8 cellular contexts compared by ENCODE assay signal in genomic region chr5:98929123-98929981, GRCh38. TPM values are rescaled to one million over a fixed set of nuclear protein-coding genes. Genes with fewer than 3 reads are reported as not detected.
A peak's percentile ranks its signal among the peaks of the same experiment; 100 is the strongest.
DNase-seq lines count a peak whose midpoint lies in the region; ATAC-seq and TF ChIP-seq lines count a peak whose summit lies in the region.

No MANE protein-coding gene starts in this region.

- H3K79me2 ChIP-seq in fibroblast of lung (ENCODE audit: control insufficient read depth, insufficient read depth, low read length) = peaks cover 53% of the 10 kb centered on the region

- peaks cover 18% of the 10 kb centered on the region for H3K4me1 Mint-ChIP-seq in activated T-helper 17 cell treated with anti-CD3 and anti-CD28 coated beads, Interleukin-2, amount 50 U/mL, for 72 hours
- peaks cover 35 to 83% (median 70%) of the 10 kb centered on the region in 7 donors for H3K4me1 Mint-ChIP-seq in naive thymus-derived CD4-positive, alpha-beta T cell
- peaks cover 38% of the 10 kb centered on the region for H3K4me1 Mint-ChIP-seq in stimulated activated memory B cell treated with anti-CD40 and anti-IgM and Interleukin-4, amounts not matched to agents 10 μg/mL and 1 μg/mL and 100 μg/mL, for 72 hours

- intact Hi-C loops in naive thymus-derived CD4-positive, alpha-beta T cell (cut with micrococcal nuclease) = loop anchor here (1.0 to 2.0 kb wide), 11 partner anchors 23 to 1995 kb away; partner anchors contain the start of genes RGMB (in 2 of the 2), RIOK2 (in 2 of the 2), ST8SIA4 (in 2 of the 2) and FAM174A (in 1 of the 2)

- peak overlapping the region; percentile 97 for H3K4me3 Mint-ChIP-seq in activated T-helper 17 cell treated with anti-CD3 and anti-CD28 coated beads, Interleukin-2, amount 50 U/mL, for 72 hours
- peak overlapping the region; percentile 93 to 99 (median 96) for H3K4me3 Mint-ChIP-seq in naive thymus-derived CD4-positive, alpha-beta T cell
- peak overlapping the region; percentile 96 for H3K4me3 Mint-ChIP-seq in stimulated activated memory B cell treated with anti-CD40 and anti-IgM and Interleukin-4, amounts not matched to agents 10 μg/mL and 1 μg/mL and 100 μg/mL, for 72 hours

- no peaks in the 10 kb centered on the region for H3K4me1 ChIP-seq in fibroblast of lung (ENCODE audit: control insufficient read depth, extremely low read depth, insufficient read depth, low read length)
- peaks cover 43 to 47% of the 10 kb centered on the region in 2 donors for H3K4me1 ChIP-seq in naive thymus-derived CD4-positive, alpha-beta T cell (ENCODE audit: control insufficient read depth in 2 of 2, insufficient read depth in 2 of 2, low read length in 2 of 2)

- peaks cover 69% of the 10 kb centered on the region for H3K36me3 Mint-ChIP-seq in activated T-helper 17 cell treated with anti-CD3 and anti-CD28 coated beads, Interleukin-2, amount 50 U/mL, for 72 hours (ENCODE audit: low read depth)
- peaks cover 0 to 21% (median 9%) of the 10 kb centered on the region in 5 donors for H3K36me3 Mint-ChIP-seq in naive thymus-derived CD4-positive, alpha-beta T cell
- peaks cover 10% of the 10 kb centered on the region for H3K36me3 Mint-ChIP-seq in stimulated activated memory B cell treated with anti-CD40 and anti-IgM and Interleukin-4, amounts not matched to agents 10 μg/mL and 1 μg/mL and 100 μg/mL, for 72 hours

- in situ Hi-C loops in KBM-7 (cut with MboI; ENCODE audit: low pct_unique_long_range_greater_than_20kb, low sequenced_read_pairs) = loop anchor here (10.0 kb wide), 1 partner anchor 105 kb away; no protein-coding TSS in a partner anchor

- DNase-seq in DMS79 treated with DMSO at 0.1 percent for 48 hours (lab: John Stamatoyannopoulos, UW) (peak; percentile 36), KBM-7 (peak; percentile 93), RPMI7951 (ENCODE audit: low read depth) (peak; percentile 95), fibroblast of lung (ENCODE audit: low read depth in 2 of 2) (peak; percentile 94 to 99)
- peak; percentile 82 to 98 (median 97) for DNase-seq in naive thymus-derived CD4-positive, alpha-beta T cell

- H2AFZ ChIP-seq in fibroblast of lung (ENCODE audit: low read length) = no peak overlapping the region

- peaks cover 8% of the 10 kb centered on the region for H3K9me3 Mint-ChIP-seq in activated T-helper 17 cell treated with anti-CD3 and anti-CD28 coated beads, Interleukin-2, amount 50 U/mL, for 72 hours
- H3K9me3 Mint-ChIP-seq in naive thymus-derived CD4-positive, alpha-beta T cell = peaks cover 0 to 9% (median 0%) of the 10 kb centered on the region in 11 donors
- H3K9me3 Mint-ChIP-seq in stimulated activated memory B cell treated with anti-CD40 and anti-IgM and Interleukin-4, amounts not matched to agents 10 μg/mL and 1 μg/mL and 100 μg/mL, for 72 hours = peaks cover 3% of the 10 kb centered on the region

- no peaks in the 10 kb centered on the region for H3K9me3 ChIP-seq in fibroblast of lung (ENCODE audit: control insufficient read depth, insufficient read depth, low read depth, low read length)
- H3K9me3 ChIP-seq in naive thymus-derived CD4-positive, alpha-beta T cell (ENCODE audit: control insufficient read depth in 2 of 3, low read length in 3 of 3) = no peaks in the 10 kb centered on the region

- peak overlapping the region; percentile 75 to 97 (median 92) for H3K4me3 ChIP-seq in fibroblast of lung (replicated peaks in 1 of 4; ENCODE audit: control extremely low read depth in 1 of 4, insufficient read depth in 1 of 4, low read depth in 3 of 4, low read length in 4 of 4)
- H3K4me3 ChIP-seq in naive thymus-derived CD4-positive, alpha-beta T cell (ENCODE audit: low read length) = peak overlapping the region; percentile 96

- CTCF ChIA-PET in naive thymus-derived CD4-positive, alpha-beta T cell (lab: Charles Lee) = interaction anchor here (0.9 to 1.8 kb wide), 3 partner anchors 12 to 131 kb away, joined by 3 to 11 read pairs (median 4); no protein-coding TSS in a partner anchor

- no peaks in the 10 kb centered on the region for H3K36me3 ChIP-seq in fibroblast of lung (ENCODE audit: control insufficient read depth, insufficient read depth, low read length)
- peaks cover 0 to 15% (median 7%) of the 10 kb centered on the region in 3 experiments for H3K36me3 ChIP-seq in naive thymus-derived CD4-positive, alpha-beta T cell (ENCODE audit: control insufficient read depth in 2 of 3, insufficient read depth in 3 of 3, low read length in 3 of 3)

- H3K4me2 ChIP-seq in fibroblast of lung (ENCODE audit: extremely low read depth, insufficient read depth, low read length) = peak overlapping the region; percentile 59

- POLR2A ChIA-PET in naive thymus-derived CD4-positive, alpha-beta T cell (lab: Charles Lee) = interaction anchor here (0.6 to 5.5 kb wide), 48 partner anchors 9 to 1998 kb away, joined by 3 to 89 read pairs (median 5); partner anchors contain the start of genes RGMB and ST8SIA4

- H3K9ac ChIP-seq in fibroblast of lung (ENCODE audit: insufficient read depth, low read length) = peak overlapping the region; percentile 100

- H3K27me3 Mint-ChIP-seq in activated T-helper 17 cell treated with anti-CD3 and anti-CD28 coated beads, Interleukin-2, amount 50 U/mL, for 72 hours = no peaks in the 10 kb centered on the region
- H3K27me3 Mint-ChIP-seq in naive thymus-derived CD4-positive, alpha-beta T cell = peaks cover 0 to 2% (median 0%) of the 10 kb centered on the region in 5 donors
- H3K27me3 Mint-ChIP-seq in stimulated activated memory B cell treated with anti-CD40 and anti-IgM and Interleukin-4, amounts not matched to agents 10 μg/mL and 1 μg/mL and 100 μg/mL, for 72 hours = no peaks in the 10 kb centered on the region

- TF ChIP-seq CTCF in fibroblast of lung (conservative IDR thresholded peaks at IDR 0.05 in 1 of 2, IDR thresholded peaks at IDR 0.05 in 1 of 2; ENCODE audit: low read depth in 1 of 2, low read length in 2 of 2) = no peak

- peak; percentile 67 for ATAC-seq in GM21723 (IDR thresholded peaks at IDR 0.05; ENCODE audit: unreplicated experiment)
- peak; percentile 72 for ATAC-seq in activated T-helper 17 cell treated with anti-CD3 and anti-CD28 coated beads, Interleukin-2, amount 50 U/mL, for 72 hours (replicated peaks)
- ATAC-seq in naive thymus-derived CD4-positive, alpha-beta T cell = peak; percentile 78
- ATAC-seq in stimulated activated memory B cell treated with anti-CD40 and anti-IgM and Interleukin-4, amounts not matched to agents 10 μg/mL and 1 μg/mL and 100 μg/mL, for 72 hours = peak; percentile 83

- H3K27ac ChIP-seq in fibroblast of lung (ENCODE audit: insufficient read depth, low read length) = peak overlapping the region; percentile 100
- H3K27ac ChIP-seq in naive thymus-derived CD4-positive, alpha-beta T cell (ENCODE audit: low read depth, low read length) = peak overlapping the region; percentile 98

- no peaks in the 10 kb centered on the region for H3K27me3 ChIP-seq in fibroblast of lung (ENCODE audit: control insufficient read depth, insufficient read depth, low read length)
- no peaks in the 10 kb centered on the region for H3K27me3 ChIP-seq in naive thymus-derived CD4-positive, alpha-beta T cell (ENCODE audit: control insufficient read depth in 2 of 2, insufficient read depth in 2 of 2, low read length in 2 of 2)

- H3K27ac Mint-ChIP-seq in activated T-helper 17 cell treated with anti-CD3 and anti-CD28 coated beads, Interleukin-2, amount 50 U/mL, for 72 hours = peak overlapping the region; percentile 99
- peak overlapping the region; percentile 94 to 100 (median 99) for H3K27ac Mint-ChIP-seq in naive thymus-derived CD4-positive, alpha-beta T cell
- peak overlapping the region; percentile 93 for H3K27ac Mint-ChIP-seq in stimulated activated memory B cell treated with anti-CD40 and anti-IgM and Interleukin-4, amounts not matched to agents 10 μg/mL and 1 μg/mL and 100 μg/mL, for 72 hours

- H4K20me1 ChIP-seq in fibroblast of lung (ENCODE audit: control insufficient read depth, extremely low read depth, insufficient read depth, low read length) = no peaks in the 10 kb centered on the region

RNA-seq across cellular contexts. Expression of gene CHD1, which starts 0.5 kb away (rescaled TPM):
- total RNA-seq in RPMI7951 (2014; rRNA removed; shearing (Covaris generic)) = 23.9 and 24.4 TPM in 2 replicates
- 10 to 100 TPM; 58.1 to 60.2 TPM for total RNA-seq in activated T-helper 17 cell treated with anti-CD3 and anti-CD28 coated beads, Interleukin-2, amount 50 U/mL, for 72 hours
- total RNA-seq in fibroblast of lung = 48.0 and 48.4 TPM in 2 replicates
- polyA plus RNA-seq in fibroblast of lung = 18.2 and 20.3 TPM in 2 replicates
- polyA plus RNA-seq in fibroblast of lung (2012) = 12.0 and 13.3 TPM in 2 replicates
- polyA minus RNA-seq in fibroblast of lung (ENCODE audit: low replicate concordance) = 3.1 TPM in 2 replicates
- total RNA-seq in naive thymus-derived CD4-positive, alpha-beta T cell = 100 to 1,000 TPM in 2 of 5 experiments, 10 to 100 TPM in 3; 51.8 to 134 (median 92.4) TPM
- 10 to 100 TPM in 1 of 2 donors, 1 to 10 TPM in 1; 9.1 to 13.1 TPM for polyA plus RNA-seq in naive thymus-derived CD4-positive, alpha-beta T cell

Comparison
In these comparisons a context has a peak if more than half of its experiments do, and no peak if none do; other contexts are left out.
1. Peak in every context shown above with its lines: DNase-seq, ATAC-seq, H3K4me3 ChIP-seq and H3K27ac ChIP-seq.
2. DNase-seq: peak in every context shown above with its lines; median percentile 97 in naive thymus-derived CD4-positive, alpha-beta T cell; 96 in fibroblast of lung; 95 in RPMI7951; 93 in KBM-7; 36 in DMS79 treated with DMSO at 0.1 percent for 48 hours.